In genomic region chr13:39250440-39250839, GRCh38 we compare ENCODE assay signal across 14 cellular contexts.
DNase-seq lines count a peak whose midpoint lies in the region; ATAC-seq lines count a peak whose summit lies in the region.
"Had no signal": no experiment of that assay in that cellular context is flagged by ENCODE, and none has a peak within 500 bp of the region (broad histone marks: within the 10 kb centered on the region; RNA-seq: fewer than 3 reads in every experiment).

No MANE protein-coding gene starts in this region.

- DNase-seq in Right ventricle myocardium superior (no peak), cardiac septum (ENCODE audit: low spot score) (no peak), G401 (ENCODE audit: low spot score) (peak; percentile 37), left ventricle myocardium superior (no peak), AML-193 (lab: John Stamatoyannopoulos, UW) (no peak), NCI-H1694 (lab: John Stamatoyannopoulos, UW) (no peak)
- DNase-seq: 8988T; Calu3; CD8-positive, alpha-beta T cell; DMS79 treated with DMSO at 0.1 percent for 48 hours; HCEC 1CT; IMR-90 had no signal

- intact Hi-C loops in Right ventricle myocardium superior (cut with DNase I) (no loop called here), cardiac septum (cut with DNase I) (no loop called here), left ventricle myocardium superior (cut with micrococcal nuclease) (no loop called here)

- peak; percentile 58 for ATAC-seq in Right ventricle myocardium superior (ENCODE audit: poor library complexity)
- ATAC-seq in left ventricle myocardium superior, result peak; percentile 80
- ATAC-seq in GM18520 (IDR thresholded peaks at IDR 0.05; ENCODE audit: unreplicated experiment), result no peak
- ATAC-seq: CD8-positive, alpha-beta T cell; GM23338 had no signal

- in situ Hi-C loops in G401 (cut with HindIII; ENCODE audit: low sequenced_read_pairs), result no loop called here
